In genomic region chr2:180987146-180987545, GRCh38 we compare ENCODE assay signal across 18 cellular contexts.
"Had no signal": no experiment of that assay in that cellular context is flagged by ENCODE, and none has a peak within 500 bp of the region (broad histone marks: within the 10 kb centered on the region; RNA-seq: fewer than 3 reads in every experiment).

No MANE protein-coding gene starts in this region.

- H3K4me3 Mint-ChIP-seq: naive thymus-derived CD8-positive, alpha-beta T cell; stimulated activated naive B cell treated with anti-CD40 and anti-IgM and Interleukin-4, amounts not matched to agents 10 μg/mL and 1 μg/mL and 100 μg/mL, for 72 hours; stimulated activated naive CD8-positive, alpha-beta T cell treated with anti-CD3 and anti-CD28 coated beads, Interleukin-15, Interleukin-2, amounts not matched to agents 100 ng/mL and 50 ng/mL, for 24 hours had no signal

- H3K36me3 ChIP-seq: lower lobe of right lung, neutrophil, prostate gland, sigmoid colon, thoracic aorta, tibial nerve, upper lobe of left lung had no signal

- H3K9me3 ChIP-seq: lower lobe of right lung, neutrophil, prostate gland, sigmoid colon, spleen, thoracic aorta, tibial nerve, upper lobe of left lung had no signal

- H3K9ac ChIP-seq: parathyroid adenoma had no signal

- H3K27me3 ChIP-seq: dorsolateral prefrontal cortex, sigmoid colon, spleen, tibial nerve, upper lobe of left lung had no signal

- H3K9me3 Mint-ChIP-seq: naive thymus-derived CD8-positive, alpha-beta T cell; stimulated activated naive B cell treated with anti-CD40 and anti-IgM and Interleukin-4, amounts not matched to agents 10 μg/mL and 1 μg/mL and 100 μg/mL, for 72 hours; stimulated activated naive CD8-positive, alpha-beta T cell treated with anti-CD3 and anti-CD28 coated beads, Interleukin-15, Interleukin-2, amounts not matched to agents 100 ng/mL and 50 ng/mL, for 24 hours had no signal

- ATAC-seq: left ventricle myocardium superior; lower lobe of right lung; naive thymus-derived CD8-positive, alpha-beta T cell; right cardiac atrium; stimulated activated naive B cell treated with anti-CD40 and anti-IgM and Interleukin-4, amounts not matched to agents 10 μg/mL and 1 μg/mL and 100 μg/mL, for 72 hours had no signal

- H3K27ac ChIP-seq: dorsolateral prefrontal cortex, lower lobe of right lung, neutrophil, parathyroid adenoma, prostate gland, sigmoid colon, spleen, thoracic aorta, tibial nerve, upper lobe of left lung had no signal

- H3K27ac Mint-ChIP-seq: naive thymus-derived CD8-positive, alpha-beta T cell; stimulated activated naive B cell treated with anti-CD40 and anti-IgM and Interleukin-4, amounts not matched to agents 10 μg/mL and 1 μg/mL and 100 μg/mL, for 72 hours; stimulated activated naive CD8-positive, alpha-beta T cell treated with anti-CD3 and anti-CD28 coated beads, Interleukin-15, Interleukin-2, amounts not matched to agents 100 ng/mL and 50 ng/mL, for 24 hours had no signal

- DNase-seq: dorsolateral prefrontal cortex; effector CD4-positive, alpha-beta T cell; head of caudate nucleus; left ventricle myocardium superior; lower lobe of right lung; naive thymus-derived CD8-positive, alpha-beta T cell; right cardiac atrium; sigmoid colon; spleen; stimulated activated CD4-positive, alpha-beta T cell treated with anti-CD3 and anti-CD28 coated beads, Interleukin-2, amount 100 ng/mL, for 48 hours; stimulated activated naive B cell treated with anti-CD40 and anti-IgM and Interleukin-4, amounts not matched to agents 10 μg/mL and 1 μg/mL and 100 μg/mL, for 72 hours; upper lobe of left lung had no signal

- H3K4me3 ChIP-seq: lower lobe of right lung, prostate gland, sigmoid colon, spleen, thoracic aorta, tibial nerve, upper lobe of left lung had no signal

- H2AFZ ChIP-seq: parathyroid adenoma had no signal

- H3K4me1 ChIP-seq: prostate gland had no signal

- H3K27me3 Mint-ChIP-seq: naive thymus-derived CD8-positive, alpha-beta T cell; stimulated activated naive B cell treated with anti-CD40 and anti-IgM and Interleukin-4, amounts not matched to agents 10 μg/mL and 1 μg/mL and 100 μg/mL, for 72 hours; stimulated activated naive CD8-positive, alpha-beta T cell treated with anti-CD3 and anti-CD28 coated beads, Interleukin-15, Interleukin-2, amounts not matched to agents 100 ng/mL and 50 ng/mL, for 24 hours had no signal
